8 cellular contexts compared by ENCODE assay signal in the genomic region with DNA sequence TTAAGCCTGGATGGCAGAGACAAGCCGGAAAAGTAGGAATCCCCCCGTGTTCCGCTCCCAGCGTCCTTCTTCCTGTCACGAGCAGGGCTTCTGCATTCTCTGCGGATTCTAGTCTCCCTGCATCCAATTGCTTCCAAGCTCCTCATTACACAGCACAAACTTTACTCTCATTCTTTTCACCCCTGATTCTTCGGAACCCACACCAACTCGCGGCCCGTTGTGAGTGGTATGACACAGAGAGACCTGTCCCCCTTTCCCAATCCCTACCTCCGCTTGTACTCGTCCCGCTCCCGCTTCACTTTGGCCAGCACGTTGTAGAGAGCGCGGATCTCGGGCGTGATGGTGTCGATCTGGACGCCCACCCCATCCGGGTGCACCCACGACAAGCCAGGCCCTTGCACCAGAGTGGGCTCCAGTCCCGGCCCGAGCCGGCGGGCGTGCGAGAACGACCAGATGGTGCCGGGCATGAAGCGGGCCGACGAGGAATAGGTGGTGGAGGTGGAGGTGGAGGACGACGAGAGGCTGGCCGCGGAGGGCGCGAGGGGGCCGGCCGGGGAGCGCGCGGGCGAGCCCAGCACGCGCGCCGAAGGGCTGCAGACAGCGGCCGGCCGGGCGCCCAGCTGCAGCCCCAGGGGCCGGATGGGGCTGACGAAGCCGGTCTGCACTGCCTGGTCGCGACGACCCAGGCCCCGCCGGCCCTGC. TPM values are rescaled to one million over a fixed set of nuclear protein-coding genes. Genes with fewer than 3 reads are reported as not detected.
A peak's percentile ranks its signal among the peaks of the same experiment; 100 is the strongest.
DNase-seq lines count a peak whose midpoint lies in the region; ATAC-seq and TF ChIP-seq lines count a peak whose summit lies in the region.

No MANE protein-coding gene starts in this region.

- POLR2A ChIA-PET in activated CD8-positive, alpha-beta T cell treated with anti-CD3 and anti-CD28 coated beads, Interleukin-2, amount 10 ng/mL, durations not matched to agents 7 days and 5 days (lab: Charles Lee): interaction anchor here (1.2 to 7.3 kb wide), 2 partner anchors 18 to 130 kb away, joined by 3 to 74 read pairs; partner anchors contain the start of gene GAPDH

- TF ChIP-seq CTCF in GM12875 (IDR thresholded peaks at IDR 0.05; ENCODE audit: borderline replicate concordance, insufficient read depth, low read depth, low read length) (no peak), left ventricle myocardium inferior (IDR thresholded peaks at IDR 0.05; ENCODE audit: borderline replicate concordance) (no peak)

- peak overlapping the region; percentile 85 to 94 (median 88) for H3K9ac ChIP-seq in skeletal muscle tissue (ENCODE audit: low read depth in 1 of 3, low read length in 3 of 3)

- peak overlapping the region; percentile 3 for H3K27ac Mint-ChIP-seq in activated CD8-positive, alpha-beta T cell treated with anti-CD3 and anti-CD28 coated beads, Interleukin-2, amount 10 ng/mL, durations not matched to agents 7 days and 5 days

- H3K9me3 ChIP-seq in left ventricle myocardium inferior (replicated peaks) (no peaks in the 10 kb centered on the region), skeletal muscle tissue (ENCODE audit: control insufficient read depth in 3 of 3, low read length in 3 of 3) (no peaks in the 10 kb centered on the region)

- peaks cover 55% of the 10 kb centered on the region for H3K4me1 Mint-ChIP-seq in activated CD8-positive, alpha-beta T cell treated with anti-CD3 and anti-CD28 coated beads, Interleukin-2, amount 10 ng/mL, durations not matched to agents 7 days and 5 days (ENCODE audit: low read depth)

- H3K4me3 ChIP-seq in GM12875 (ENCODE audit: low read depth, low read length) (peak overlapping the region; percentile 92), left ventricle myocardium inferior (peak overlapping the region; percentile 95), skeletal muscle tissue (ENCODE audit: low read length in 3 of 3) (peak overlapping the region; percentile 84 to 94 (median 90))

- peaks cover 56% of the 10 kb centered on the region for H3K36me3 Mint-ChIP-seq in activated CD8-positive, alpha-beta T cell treated with anti-CD3 and anti-CD28 coated beads, Interleukin-2, amount 10 ng/mL, durations not matched to agents 7 days and 5 days (ENCODE audit: low read depth)

- intact Hi-C loops in left ventricle myocardium inferior (cut with micrococcal nuclease): no loop called here

- no peaks in the 10 kb centered on the region for H3K27me3 ChIP-seq in left ventricle myocardium inferior (ENCODE audit: low read depth)
- no peaks in the 10 kb centered on the region for H3K27me3 ChIP-seq in skeletal muscle tissue (ENCODE audit: control insufficient read depth in 3 of 3, insufficient read depth in 3 of 3, low read length in 3 of 3)

- H3K27ac ChIP-seq in left ventricle myocardium inferior (replicated peaks) (peak overlapping the region; percentile 94), skeletal muscle tissue (ENCODE audit: low read depth, low read length) (peak overlapping the region; percentile 99)

- H3K27me3 Mint-ChIP-seq in activated CD8-positive, alpha-beta T cell treated with anti-CD3 and anti-CD28 coated beads, Interleukin-2, amount 10 ng/mL, durations not matched to agents 7 days and 5 days (ENCODE audit: low read depth): no peaks in the 10 kb centered on the region

- CTCF ChIA-PET in activated CD8-positive, alpha-beta T cell treated with anti-CD3 and anti-CD28 coated beads, Interleukin-2, amount 10 ng/mL, durations not matched to agents 7 days and 5 days (lab: Charles Lee): interaction anchor here (1.0 to 5.1 kb wide), 5 partner anchors 8 to 270 kb away, joined by 3 to 71 read pairs (median 5); partner anchors contain the start of genes GAPDH and MLF2

- H3K4me1 ChIP-seq in left ventricle myocardium inferior (peaks cover 76% of the 10 kb centered on the region), skeletal muscle tissue (ENCODE audit: control insufficient read depth in 3 of 3, insufficient read depth in 3 of 3, low read length in 3 of 3) (peaks cover 52 to 55% (median 55%) of the 10 kb centered on the region in 3 donors)

- H3K9me3 Mint-ChIP-seq in activated CD8-positive, alpha-beta T cell treated with anti-CD3 and anti-CD28 coated beads, Interleukin-2, amount 10 ng/mL, durations not matched to agents 7 days and 5 days (ENCODE audit: insufficient read depth): no peaks in the 10 kb centered on the region

- DNase-seq in activated CD8-positive, alpha-beta T cell treated with anti-CD3 and anti-CD28 coated beads, Interleukin-2, amount 10 ng/mL, durations not matched to agents 7 days and 5 days: no peak
- no peak for DNase-seq in left ventricle myocardium inferior
- no peak for DNase-seq in SHP77 treated with DMSO at 0.1 percent for 48 hours (lab: John Stamatoyannopoulos, UW)
- no peak for DNase-seq in glomerular visceral epithelial cell (ENCODE audit: extremely low spot score)
- DNase-seq in NCI-H526 (lab: John Stamatoyannopoulos, UW): no peak

- H3K36me3 ChIP-seq in left ventricle myocardium inferior (peaks cover 23% of the 10 kb centered on the region), skeletal muscle tissue (ENCODE audit: control insufficient read depth in 3 of 3, insufficient read depth in 3 of 3, low read length in 3 of 3) (peaks cover 18 to 22% (median 19%) of the 10 kb centered on the region in 3 donors)

- peak overlapping the region; percentile 80 for H3K4me3 Mint-ChIP-seq in activated CD8-positive, alpha-beta T cell treated with anti-CD3 and anti-CD28 coated beads, Interleukin-2, amount 10 ng/mL, durations not matched to agents 7 days and 5 days

- peak; percentile 10 for ATAC-seq in HG02759 (IDR thresholded peaks at IDR 0.05; ENCODE audit: unreplicated experiment)
- peak; percentile 15 for ATAC-seq in activated CD8-positive, alpha-beta T cell treated with anti-CD3 and anti-CD28 coated beads, Interleukin-2, amount 10 ng/mL, durations not matched to agents 7 days and 5 days

RNA-seq across cellular contexts. Expression of gene IFFO1, which starts 0.7 kb away (rescaled TPM):
- 10 to 100 TPM; 24.9 to 25.5 TPM for total RNA-seq in activated CD8-positive, alpha-beta T cell treated with anti-CD3 and anti-CD28 coated beads, Interleukin-2, amount 10 ng/mL, durations not matched to agents 7 days and 5 days
- 14.4 TPM for total RNA-seq in left ventricle myocardium inferior
- 8.9 TPM for total RNA-seq in skeletal muscle tissue

RNA-seq across cellular contexts. Expression of gene NOP2, which starts 12.9 kb away (rescaled TPM):
- total RNA-seq in activated CD8-positive, alpha-beta T cell treated with anti-CD3 and anti-CD28 coated beads, Interleukin-2, amount 10 ng/mL, durations not matched to agents 7 days and 5 days: 10 to 100 TPM; 84.2 to 87.6 TPM
- total RNA-seq in left ventricle myocardium inferior: 15.3 TPM
- 6.3 TPM for total RNA-seq in skeletal muscle tissue

RNA-seq across cellular contexts. Expression of gene GAPDH, which starts 20.8 kb away (rescaled TPM):
- 1,000 to 10,000 TPM; 6,175 to 6,471 TPM for total RNA-seq in activated CD8-positive, alpha-beta T cell treated with anti-CD3 and anti-CD28 coated beads, Interleukin-2, amount 10 ng/mL, durations not matched to agents 7 days and 5 days
- total RNA-seq in left ventricle myocardium inferior: 4,161 TPM
- total RNA-seq in skeletal muscle tissue: 5,507 TPM

RNA-seq across cellular contexts. Expression of gene CHD4, which starts 52.0 kb away (rescaled TPM):
- 100 to 1,000 TPM; 277 to 292 TPM for total RNA-seq in activated CD8-positive, alpha-beta T cell treated with anti-CD3 and anti-CD28 coated beads, Interleukin-2, amount 10 ng/mL, durations not matched to agents 7 days and 5 days
- total RNA-seq in left ventricle myocardium inferior (151 TPM), skeletal muscle tissue (211 TPM)
